ENCODE assay signal across 8 cellular contexts in genomic region chr10:63166742-63167258, GRCh38. TPM values are rescaled to one million over a fixed set of nuclear protein-coding genes. Genes with fewer than 3 reads are reported as not detected.
DNase-seq lines count a peak whose midpoint lies in the region; ATAC-seq and TF ChIP-seq lines count a peak whose summit lies in the region.

No MANE protein-coding gene starts in this region.

- ATAC-seq in HG02642 (IDR thresholded peaks at IDR 0.05; ENCODE audit: poor library complexity, unreplicated experiment) = peak; percentile 49
- peak; percentile 84 for ATAC-seq in activated CD8-positive, alpha-beta T cell treated with anti-CD3 and anti-CD28 coated beads for 36 hours

- no peaks in the 10 kb centered on the region for H3K9me3 ChIP-seq in cardiac muscle cell (ENCODE audit: low read depth)
- H3K9me3 ChIP-seq in prostate gland = no peaks in the 10 kb centered on the region

- peak; percentile 20 for DNase-seq in activated naive CD4-positive, alpha-beta T cell treated with anti-CD3 and anti-CD28 coated beads for 36 hours
- no peak for DNase-seq in activated naive CD4-positive, alpha-beta T cell treated with anti-CD3 and anti-CD28 coated beads, Interleukin-2, amount 10 ng/mL, durations not matched to agents 7 days and 5 days
- DNase-seq in NCI-H2107 treated with DMSO at 0.1 percent for 48 hours (lab: John Stamatoyannopoulos, UW; ENCODE audit: unreplicated experiment) = peak; percentile 32
- peak; percentile 19 for DNase-seq in activated CD8-positive, alpha-beta T cell treated with anti-CD3 and anti-CD28 coated beads for 36 hours
- DNase-seq in cardiac muscle cell (ENCODE audit: low read depth in 1 of 2, low spot score in 1 of 2) = peak; percentile 78 to 90
- DNase-seq in prostate gland (ENCODE audit: low spot score) = peak; percentile 10
- no peak for DNase-seq in stimulated activated CD4-positive, alpha-beta T cell treated with anti-CD3 and anti-CD28 coated beads, Interleukin-4, amount 100 ng/mL, for 1 hour

- POLR2A ChIA-PET in activated CD8-positive, alpha-beta T cell treated with anti-CD3 and anti-CD28 coated beads for 36 hours (lab: Charles Lee) = interaction anchor here (0.6 to 1.4 kb wide), 4 partner anchors 9 to 540 kb away, joined by 3 to 7 read pairs (median 4); no protein-coding TSS in a partner anchor

- peaks cover 24% of the 10 kb centered on the region for H3K36me3 Mint-ChIP-seq in activated naive CD4-positive, alpha-beta T cell treated with anti-CD3 and anti-CD28 coated beads for 36 hours (ENCODE audit: low read depth)
- peaks cover 41% of the 10 kb centered on the region for H3K36me3 Mint-ChIP-seq in activated naive CD4-positive, alpha-beta T cell treated with anti-CD3 and anti-CD28 coated beads, Interleukin-2, amount 10 ng/mL, durations not matched to agents 7 days and 5 days
- H3K36me3 Mint-ChIP-seq in activated CD8-positive, alpha-beta T cell treated with anti-CD3 and anti-CD28 coated beads for 36 hours (ENCODE audit: low read depth) = peaks cover 29% of the 10 kb centered on the region

- H3K4me3 ChIP-seq in cardiac muscle cell (no peak overlapping the region), prostate gland (no peak overlapping the region)

- no peak overlapping the region for H3K4me3 Mint-ChIP-seq in activated naive CD4-positive, alpha-beta T cell treated with anti-CD3 and anti-CD28 coated beads for 36 hours
- no peak overlapping the region for H3K4me3 Mint-ChIP-seq in activated naive CD4-positive, alpha-beta T cell treated with anti-CD3 and anti-CD28 coated beads, Interleukin-2, amount 10 ng/mL, durations not matched to agents 7 days and 5 days
- H3K4me3 Mint-ChIP-seq in activated CD8-positive, alpha-beta T cell treated with anti-CD3 and anti-CD28 coated beads for 36 hours = no peak overlapping the region

- H3K4me1 ChIP-seq in cardiac muscle cell (ENCODE audit: low read depth) (peaks cover 14% of the 10 kb centered on the region), prostate gland (replicated peaks) (peaks cover 6% of the 10 kb centered on the region)

- no peak overlapping the region for H3K27ac ChIP-seq in cardiac muscle cell
- no peak overlapping the region for H3K27ac ChIP-seq in prostate gland

- H3K36me3 ChIP-seq in cardiac muscle cell (peaks cover 23% of the 10 kb centered on the region), prostate gland (no peaks in the 10 kb centered on the region)

- no peak overlapping the region for H3K27ac Mint-ChIP-seq in activated naive CD4-positive, alpha-beta T cell treated with anti-CD3 and anti-CD28 coated beads for 36 hours
- no peak overlapping the region for H3K27ac Mint-ChIP-seq in activated naive CD4-positive, alpha-beta T cell treated with anti-CD3 and anti-CD28 coated beads, Interleukin-2, amount 10 ng/mL, durations not matched to agents 7 days and 5 days
- no peak overlapping the region for H3K27ac Mint-ChIP-seq in activated CD8-positive, alpha-beta T cell treated with anti-CD3 and anti-CD28 coated beads for 36 hours

- CTCF ChIA-PET in activated naive CD4-positive, alpha-beta T cell treated with anti-CD3 and anti-CD28 coated beads for 36 hours (lab: Charles Lee) = interaction anchor here (0.6 to 9.1 kb wide), 33 partner anchors 9 to 679 kb away, joined by 3 to 205 read pairs (median 4); partner anchors contain the start of genes JMJD1C and NRBF2
- CTCF ChIA-PET in activated naive CD4-positive, alpha-beta T cell treated with anti-CD3 and anti-CD28 coated beads, Interleukin-2, amount 10 ng/mL, durations not matched to agents 7 days and 5 days (lab: Charles Lee) = interaction anchor here (0.8 to 9.4 kb wide), 26 partner anchors 10 to 601 kb away, joined by 3 to 184 read pairs (median 4); no protein-coding TSS in a partner anchor
- CTCF ChIA-PET in activated CD8-positive, alpha-beta T cell treated with anti-CD3 and anti-CD28 coated beads for 36 hours (lab: Charles Lee) = interaction anchor here (0.6 to 12.4 kb wide), 60 partner anchors 9 to 730 kb away, joined by 3 to 215 read pairs (median 5); partner anchors contain the start of genes JMJD1C and NRBF2

- 12% methylated on average over 3 of the region's 3 CpGs for WGBS in prostate gland

- H3K4me1 Mint-ChIP-seq in activated naive CD4-positive, alpha-beta T cell treated with anti-CD3 and anti-CD28 coated beads for 36 hours (ENCODE audit: low read depth) = peaks cover 30% of the 10 kb centered on the region
- peaks cover 25% of the 10 kb centered on the region for H3K4me1 Mint-ChIP-seq in activated naive CD4-positive, alpha-beta T cell treated with anti-CD3 and anti-CD28 coated beads, Interleukin-2, amount 10 ng/mL, durations not matched to agents 7 days and 5 days
- peaks cover 35% of the 10 kb centered on the region for H3K4me1 Mint-ChIP-seq in activated CD8-positive, alpha-beta T cell treated with anti-CD3 and anti-CD28 coated beads for 36 hours (ENCODE audit: low read depth)

- TF ChIP-seq CTCF in activated CD8-positive, alpha-beta T cell treated with anti-CD3 and anti-CD28 coated beads for 36 hours (IDR thresholded peaks at IDR 0.05) = peak; percentile 79
- TF ChIP-seq CTCF in cardiac muscle cell (IDR thresholded peaks at IDR 0.05; ENCODE audit: low read depth, low read length) = peak; percentile 73
- peak; percentile 57 to 85 (median 76) for TF ChIP-seq CTCF in prostate gland (IDR thresholded peaks at IDR 0.05)

- H3K9me3 Mint-ChIP-seq in activated naive CD4-positive, alpha-beta T cell treated with anti-CD3 and anti-CD28 coated beads for 36 hours = no peaks in the 10 kb centered on the region
- H3K9me3 Mint-ChIP-seq in activated naive CD4-positive, alpha-beta T cell treated with anti-CD3 and anti-CD28 coated beads, Interleukin-2, amount 10 ng/mL, durations not matched to agents 7 days and 5 days = no peaks in the 10 kb centered on the region
- no peaks in the 10 kb centered on the region for H3K9me3 Mint-ChIP-seq in activated CD8-positive, alpha-beta T cell treated with anti-CD3 and anti-CD28 coated beads for 36 hours

- no peaks in the 10 kb centered on the region for H3K27me3 ChIP-seq in cardiac muscle cell
- no peaks in the 10 kb centered on the region for H3K27me3 ChIP-seq in prostate gland (replicated peaks; ENCODE audit: insufficient read depth)

- intact Hi-C loops in activated naive CD4-positive, alpha-beta T cell treated with anti-CD3 and anti-CD28 coated beads for 36 hours (cut with micrococcal nuclease) = loop anchor here (1.0 to 5.0 kb wide), 3 partner anchors 463 to 651 kb away; no protein-coding TSS in a partner anchor
- intact Hi-C loops in activated CD8-positive, alpha-beta T cell treated with anti-CD3 and anti-CD28 coated beads for 36 hours (cut with micrococcal nuclease) = loop anchor here (2.0 kb wide), 1 partner anchor 462 kb away; no protein-coding TSS in a partner anchor
- intact Hi-C loops in prostate gland (cut with DNase I) = loop anchor here (5.0 kb wide), 2 partner anchors 466 to 556 kb away; no protein-coding TSS in a partner anchor

- TF ChIP-seq POLR2A in prostate gland (IDR thresholded peaks at IDR 0.05) = no peak

- no peaks in the 10 kb centered on the region for H3K27me3 Mint-ChIP-seq in activated naive CD4-positive, alpha-beta T cell treated with anti-CD3 and anti-CD28 coated beads for 36 hours (ENCODE audit: low read depth)
- no peaks in the 10 kb centered on the region for H3K27me3 Mint-ChIP-seq in activated naive CD4-positive, alpha-beta T cell treated with anti-CD3 and anti-CD28 coated beads, Interleukin-2, amount 10 ng/mL, durations not matched to agents 7 days and 5 days
- H3K27me3 Mint-ChIP-seq in activated CD8-positive, alpha-beta T cell treated with anti-CD3 and anti-CD28 coated beads for 36 hours = no peaks in the 10 kb centered on the region

RNA-seq across cellular contexts. Expression of gene NRBF2, which starts 33.7 kb away (rescaled TPM):
- 10 to 100 TPM; 15.4 to 15.6 TPM for total RNA-seq in activated naive CD4-positive, alpha-beta T cell treated with anti-CD3 and anti-CD28 coated beads for 36 hours
- 10 to 100 TPM; 23.1 to 24.1 TPM for total RNA-seq in activated CD8-positive, alpha-beta T cell treated with anti-CD3 and anti-CD28 coated beads for 36 hours
- total RNA-seq in cardiac muscle cell = 16.1 and 16.4 TPM in 2 replicates
- polyA plus RNA-seq in cardiac muscle cell = 25.2 and 28.1 TPM in 2 replicates
- 10 to 100 TPM; 15.7 to 20.6 TPM for total RNA-seq in prostate gland

Comparison
In these comparisons a context has a peak if more than half of its experiments do, and no peak if none do; other contexts are left out.
1. DNase-seq: peak in activated naive CD4-positive, alpha-beta T cell treated with anti-CD3 and anti-CD28 coated beads for 36 hours (single experiment), NCI-H2107 treated with DMSO at 0.1 percent for 48 hours (single experiment), activated CD8-positive, alpha-beta T cell treated with anti-CD3 and anti-CD28 coated beads for 36 hours (single experiment), cardiac muscle cell (2 of 2) and prostate gland (single experiment); none in activated naive CD4-positive, alpha-beta T cell treated with anti-CD3 and anti-CD28 coated beads, Interleukin-2, amount 10 ng/mL, durations not matched to agents 7 days and 5 days (single experiment) and stimulated activated CD4-positive, alpha-beta T cell treated with anti-CD3 and anti-CD28 coated beads, Interleukin-4, amount 100 ng/mL, for 1 hour (single experiment).
2. Peak in every context shown above with its lines, with median percentiles within 50 percentile points of each other: CTCF ChIP-seq.